In genomic region chr17:68169165-68169821, GRCh38 we compare ENCODE assay signal across 8 cellular contexts.
DNase-seq lines count a peak whose midpoint lies in the region; ATAC-seq and TF ChIP-seq lines count a peak whose summit lies in the region.
"Not testable (repeated sequence)": the region's sequence is repeated elsewhere in the genome, so short reads cannot be mapped to it uniquely, and the experiment has no call there.

No MANE protein-coding gene starts in this region.

- DNase-seq in BE2C, result peak; percentile 59
- peak; percentile 26 for DNase-seq in NCI-H2029 (lab: John Stamatoyannopoulos, UW)
- DNase-seq in T-cell, result peak in 4 of 34 experiments; percentile 12 to 59 (median 18)
- not testable (repeated sequence) for DNase-seq in activated naive CD8-positive, alpha-beta T cell treated with anti-CD3 and anti-CD28 coated beads, Interleukin-2, amount 10 ng/mL, durations not matched to agents 7 days and 5 days
- DNase-seq in naive thymus-derived CD8-positive, alpha-beta T cell, result peak in 1 of 10 donors; percentile 38
- peak; percentile 59 for DNase-seq in testis

- not testable (repeated sequence) for H3K36me3 ChIP-seq in BE2C; DOHH2 (ENCODE audit: control insufficient read depth, low read length); testis (ENCODE audit: low read depth, missing control alignments)

- not testable (repeated sequence) for TF ChIP-seq CTCF in BE2C (IDR thresholded peaks at IDR 0.05; ENCODE audit: low read depth, low read length); DOHH2 (IDR thresholded peaks at IDR 0.05; ENCODE audit: low read depth, low read length, poor library complexity, severe bottlenecking); testis (IDR thresholded peaks at IDR 0.05)

- CTCF ChIA-PET in T-cell (lab: Charles Lee), result interaction anchor here in 1 of 2 donors (0.9 to 1.8 kb wide), 4 partner anchors 11 to 306 kb away, joined by 3 to 6 read pairs (median 4); no protein-coding TSS in a partner anchor

- H3K27ac ChIP-seq in DOHH2 (ENCODE audit: low read depth, low read length); testis: not testable (repeated sequence)

- not testable (repeated sequence) for H4K20me1 ChIP-seq in DOHH2 (ENCODE audit: control insufficient read depth, insufficient read depth, low read depth, low read length)

- ATAC-seq in T-cell (replicated peaks in 1 of 4), result peak in 1 of 4 experiments; percentile 38
- ATAC-seq in activated naive CD8-positive, alpha-beta T cell treated with anti-CD3 and anti-CD28 coated beads, Interleukin-2, amount 10 ng/mL, durations not matched to agents 7 days and 5 days (ENCODE audit: low read depth); naive thymus-derived CD8-positive, alpha-beta T cell: not testable (repeated sequence)

- not testable (repeated sequence) for H3K9me3 Mint-ChIP-seq in T-cell; activated naive CD8-positive, alpha-beta T cell treated with anti-CD3 and anti-CD28 coated beads, Interleukin-2, amount 10 ng/mL, durations not matched to agents 7 days and 5 days; naive thymus-derived CD8-positive, alpha-beta T cell

- H3F3A ChIP-seq in DOHH2 (ENCODE audit: control insufficient read depth, insufficient read depth), result not testable (repeated sequence)

- not testable (repeated sequence) for H3K27me3 ChIP-seq in BE2C; DOHH2 (ENCODE audit: control insufficient read depth, low read length); testis

- intact Hi-C loops in testis (cut with DNase I; ENCODE audit: low total_unique reads), result not testable (repeated sequence)

- H3K4me2 ChIP-seq in DOHH2 (ENCODE audit: low read length), result peak overlapping the region; percentile 68

- not testable (repeated sequence) for H3K9me3 ChIP-seq in BE2C; DOHH2 (ENCODE audit: control insufficient read depth, insufficient read depth, low read length); iPS-18c (ENCODE audit: control insufficient read depth, insufficient read depth, low read length); testis

- peaks cover 21 to 25% (median 21%) of the 10 kb centered on the region in 3 donors for H3K4me1 Mint-ChIP-seq in T-cell
- peaks cover 14% of the 10 kb centered on the region for H3K4me1 Mint-ChIP-seq in activated naive CD8-positive, alpha-beta T cell treated with anti-CD3 and anti-CD28 coated beads, Interleukin-2, amount 10 ng/mL, durations not matched to agents 7 days and 5 days
- H3K4me1 Mint-ChIP-seq in naive thymus-derived CD8-positive, alpha-beta T cell, result peaks cover 15 to 29% (median 27%) of the 10 kb centered on the region in 4 donors

- peak overlapping the region; percentile 53 for H3K4me3 ChIP-seq in BE2C (ENCODE audit: low read depth, low read length)
- peak overlapping the region; percentile 64 for H3K4me3 ChIP-seq in DOHH2 (ENCODE audit: low read length)
- peak overlapping the region; percentile 28; the same call in 1 of the 2 replicates for H3K4me3 ChIP-seq in iPS-18c (ENCODE audit: insufficient read depth, low read depth, low read length)
- peak overlapping the region; percentile 27 to 39 for H3K4me3 ChIP-seq in testis

- POLR2A ChIA-PET in T-cell (lab: Charles Lee), result interaction anchor here (0.6 to 0.8 kb wide), 2 partner anchors 12 to 55 kb away, joined by 3 read pairs; no protein-coding TSS in a partner anchor
- POLR2A ChIA-PET in activated naive CD8-positive, alpha-beta T cell treated with anti-CD3 and anti-CD28 coated beads, Interleukin-2, amount 10 ng/mL, durations not matched to agents 7 days and 5 days (lab: Charles Lee), result interaction anchor here (0.5 to 1.7 kb wide), 5 partner anchors 13 to 685 kb away, joined by 3 to 7 read pairs (median 6); no protein-coding TSS in a partner anchor
- POLR2A ChIA-PET in naive thymus-derived CD8-positive, alpha-beta T cell (lab: Charles Lee), result interaction anchor here (0.9 to 2.3 kb wide), 6 partner anchors 13 to 85 kb away, joined by 3 to 10 read pairs (median 4); partner anchors contain the start of gene AMZ2

- peak overlapping the region in 2 of 3 donors; percentile 48 to 63 for H3K4me3 Mint-ChIP-seq in T-cell
- not testable (repeated sequence) for H3K4me3 Mint-ChIP-seq in activated naive CD8-positive, alpha-beta T cell treated with anti-CD3 and anti-CD28 coated beads, Interleukin-2, amount 10 ng/mL, durations not matched to agents 7 days and 5 days
- H3K4me3 Mint-ChIP-seq in naive thymus-derived CD8-positive, alpha-beta T cell, result peak overlapping the region in 8 of 10 donors; percentile 5 to 64 (median 38)

- H3K27ac Mint-ChIP-seq in T-cell, result not testable (repeated sequence)
- H3K27ac Mint-ChIP-seq in activated naive CD8-positive, alpha-beta T cell treated with anti-CD3 and anti-CD28 coated beads, Interleukin-2, amount 10 ng/mL, durations not matched to agents 7 days and 5 days, result peak overlapping the region; percentile 62
- H3K27ac Mint-ChIP-seq in naive thymus-derived CD8-positive, alpha-beta T cell, result peak overlapping the region in 5 of 10 donors; percentile 8 to 61 (median 52)

- not testable (repeated sequence) for H3K27me3 Mint-ChIP-seq in T-cell; naive thymus-derived CD8-positive, alpha-beta T cell
- H3K27me3 Mint-ChIP-seq in activated naive CD8-positive, alpha-beta T cell treated with anti-CD3 and anti-CD28 coated beads, Interleukin-2, amount 10 ng/mL, durations not matched to agents 7 days and 5 days, result peaks cover 14% of the 10 kb centered on the region

- 55 to 78% methylated on average over 22 to 30 of the region's 42 CpGs for WGBS in testis, 2 donors

- not testable (repeated sequence) for H3K79me2 ChIP-seq in DOHH2 (ENCODE audit: control insufficient read depth, low read length)

- H3K9me2 ChIP-seq in DOHH2 (replicated peaks; ENCODE audit: control insufficient read depth, low read length), result not testable (repeated sequence)

- not testable (repeated sequence) for H3K4me1 ChIP-seq in BE2C, testis
- peaks cover 45% of the 10 kb centered on the region for H3K4me1 ChIP-seq in DOHH2 (ENCODE audit: control insufficient read depth, low read length)

- not testable (repeated sequence) for H3K36me3 Mint-ChIP-seq in T-cell; activated naive CD8-positive, alpha-beta T cell treated with anti-CD3 and anti-CD28 coated beads, Interleukin-2, amount 10 ng/mL, durations not matched to agents 7 days and 5 days; naive thymus-derived CD8-positive, alpha-beta T cell

- TF ChIP-seq POLR2A in testis (IDR thresholded peaks at IDR 0.05), result not testable (repeated sequence)
